Comparison of ENCODE assay signal across 8 cellular contexts in the genomic region with DNA sequence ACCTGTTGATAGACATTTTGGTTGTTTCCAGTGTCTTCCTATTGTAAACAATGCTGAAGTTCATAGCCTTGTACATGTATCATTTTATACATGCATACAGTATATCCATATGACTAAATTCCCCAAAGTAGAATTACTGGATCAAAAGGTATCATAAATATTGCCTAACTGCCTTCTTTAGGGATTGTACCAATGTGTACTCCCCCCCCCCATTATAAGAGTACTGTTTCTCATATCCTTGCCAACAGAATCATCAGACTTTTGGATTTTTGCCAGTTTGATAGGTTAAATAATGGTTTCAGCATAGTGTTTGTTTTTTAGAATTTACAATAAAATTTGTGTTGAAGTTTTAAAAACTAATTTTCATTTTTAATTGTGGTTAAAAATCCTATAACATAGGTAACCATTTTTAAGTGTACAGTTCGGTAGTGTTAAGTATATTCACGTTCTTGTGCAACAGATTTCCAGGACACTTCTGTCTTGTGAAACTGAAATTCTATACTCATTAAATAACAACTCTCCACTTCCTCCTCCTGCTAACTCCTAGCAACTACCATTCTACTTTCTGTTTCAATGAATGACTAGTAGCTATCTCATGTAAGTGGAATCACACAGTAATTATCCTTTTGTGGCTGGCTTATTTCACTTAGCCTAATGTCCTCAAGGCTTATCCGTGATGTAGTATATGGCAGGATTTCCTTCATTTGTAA. TPM values are rescaled to one million over a fixed set of nuclear protein-coding genes. Genes with fewer than 3 reads are reported as not detected.
DNase-seq lines count a peak whose midpoint lies in the region; ATAC-seq lines count a peak whose summit lies in the region.

No MANE protein-coding gene starts in this region.

- intact Hi-C loops in sciatic nerve (cut with DNase I), result no loop called here
- intact Hi-C loops in activated naive CD4-positive, alpha-beta T cell treated with anti-CD3 and anti-CD28 coated beads for 36 hours (cut with micrococcal nuclease), result no loop called here

- H3K27ac Mint-ChIP-seq in activated naive CD4-positive, alpha-beta T cell treated with anti-CD3 and anti-CD28 coated beads for 36 hours, result no peak overlapping the region

- CTCF ChIA-PET in activated naive CD4-positive, alpha-beta T cell treated with anti-CD3 and anti-CD28 coated beads for 36 hours (lab: Charles Lee), result interaction anchor here (1.4 kb wide), 2 partner anchors 24 to 53 kb away, joined by 3 to 5 read pairs; no protein-coding TSS in a partner anchor

- peak; percentile 76 for DNase-seq in COR-L47 (lab: John Stamatoyannopoulos, UW)
- peak; percentile 10 for DNase-seq in GM19240 (ENCODE audit: insufficient read length, low spot score)
- DNase-seq in NCI-H345 (lab: John Stamatoyannopoulos, UW), result peak; percentile 73
- DNase-seq in dermis blood vessel endothelial cell, result peak; percentile 77
- no peak for DNase-seq in sciatic nerve (ENCODE audit: low spot score)
- DNase-seq in activated naive CD4-positive, alpha-beta T cell treated with anti-CD3 and anti-CD28 coated beads for 36 hours, result no peak
- DNase-seq in occipital lobe (lab: John Stamatoyannopoulos, UW), result no peak

- no peak overlapping the region for H3K4me3 Mint-ChIP-seq in activated naive CD4-positive, alpha-beta T cell treated with anti-CD3 and anti-CD28 coated beads for 36 hours

- ATAC-seq in HG03159 (IDR thresholded peaks at IDR 0.05; ENCODE audit: unreplicated experiment) (peak; percentile 99), sciatic nerve (peak; percentile 58)

- H3K36me3 Mint-ChIP-seq in activated naive CD4-positive, alpha-beta T cell treated with anti-CD3 and anti-CD28 coated beads for 36 hours (ENCODE audit: low read depth), result no peaks in the 10 kb centered on the region

- H3K9me3 Mint-ChIP-seq in activated naive CD4-positive, alpha-beta T cell treated with anti-CD3 and anti-CD28 coated beads for 36 hours, result no peaks in the 10 kb centered on the region

- peaks cover 6% of the 10 kb centered on the region for H3K4me1 Mint-ChIP-seq in activated naive CD4-positive, alpha-beta T cell treated with anti-CD3 and anti-CD28 coated beads for 36 hours (ENCODE audit: low read depth)

- no peaks in the 10 kb centered on the region for H3K27me3 Mint-ChIP-seq in activated naive CD4-positive, alpha-beta T cell treated with anti-CD3 and anti-CD28 coated beads for 36 hours (ENCODE audit: low read depth)

RNA-seq across cellular contexts. Expression of gene MAP3K13, which starts 30.8 kb away (rescaled TPM):
- 11.9 and 13.2 TPM in 2 replicates for total RNA-seq in dermis blood vessel endothelial cell
- total RNA-seq in sciatic nerve, result 22.2 TPM
- 10 to 100 TPM; 11.5 to 13.3 TPM for total RNA-seq in activated naive CD4-positive, alpha-beta T cell treated with anti-CD3 and anti-CD28 coated beads for 36 hours
- 46.8 TPM for total RNA-seq in occipital lobe

Comparison
In these comparisons a context has a peak if more than half of its experiments do, and no peak if none do; other contexts are left out.
1. DNase-seq: peak in COR-L47 (single experiment), GM19240 (single experiment), NCI-H345 (single experiment) and dermis blood vessel endothelial cell (single experiment); none in sciatic nerve (single experiment), activated naive CD4-positive, alpha-beta T cell treated with anti-CD3 and anti-CD28 coated beads for 36 hours (single experiment) and occipital lobe (single experiment).